In the genomic region with DNA sequence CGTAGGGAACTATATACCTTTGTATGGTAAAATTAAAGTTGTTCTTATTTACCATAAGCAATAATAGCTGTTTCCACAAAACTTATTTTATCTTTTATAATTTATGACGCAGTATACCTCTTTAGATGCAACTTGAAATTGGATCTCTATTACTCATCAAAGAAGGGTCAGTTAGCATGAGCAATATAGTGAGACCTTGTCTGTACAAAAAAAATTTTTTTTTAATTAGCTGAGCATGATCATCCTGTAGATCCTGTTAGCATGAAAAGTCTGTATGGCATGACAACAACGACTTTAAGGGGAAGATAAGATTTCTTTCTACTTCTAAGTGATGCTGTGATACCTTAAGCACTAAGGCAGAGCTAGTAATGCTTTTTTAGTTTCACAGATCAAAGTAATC, we compare ENCODE assay signal across 16 cellular contexts. TPM values are rescaled to one million over a fixed set of nuclear protein-coding genes. Genes with fewer than 3 reads are reported as not detected.
DNase-seq lines count a peak whose midpoint lies in the region; FAIRE-seq and TF ChIP-seq lines count a peak whose summit lies in the region.
"Had no signal": no experiment of that assay in that cellular context is flagged by ENCODE, and none has a peak within 500 bp of the region (broad histone marks: within the 10 kb centered on the region; RNA-seq: fewer than 3 reads in every experiment).

No MANE protein-coding gene starts in this region.

- peaks cover 51% of the 10 kb centered on the region for H3K36me3 ChIP-seq in OCI-LY1 (ENCODE audit: insufficient read depth, low read length)
- H3K36me3 ChIP-seq in bronchial epithelial cell (ENCODE audit: control insufficient read depth, insufficient read depth, low read length), result no peaks in the 10 kb centered on the region
- no peaks in the 10 kb centered on the region for H3K36me3 ChIP-seq in SK-N-SH (replicated peaks in 1 of 2; ENCODE audit: control insufficient read depth in 1 of 2, insufficient read depth in 2 of 2, low read length in 1 of 2)

- H3K27ac ChIP-seq in OCI-LY1 (ENCODE audit: low read depth, low read length, poor library complexity, severe bottlenecking) (peak overlapping the region; percentile 43), SK-N-SH (ENCODE audit: low read depth in 2 of 2, low read length in 1 of 2) (no peak overlapping the region)

- no peak overlapping the region for H3K9ac ChIP-seq in OCI-LY1 (ENCODE audit: low read length)
- H3K9ac ChIP-seq in SK-N-SH, result no peak overlapping the region

- H3K4me1 ChIP-seq in OCI-LY1 (ENCODE audit: insufficient read depth, low read length, severe bottlenecking), result peaks cover 45% of the 10 kb centered on the region
- peaks cover 0 to 7% of the 10 kb centered on the region in 2 experiments; a peak in 1 of 4 replicates for H3K4me1 ChIP-seq in SK-N-SH (ENCODE audit: control insufficient read depth in 1 of 2, insufficient read depth in 2 of 2, low read depth in 1 of 2, low read length in 1 of 2)

- no peaks in the 10 kb centered on the region for H3K27me3 ChIP-seq in OCI-LY1 (ENCODE audit: insufficient read depth, low read length)
- H3K27me3 ChIP-seq in bronchial epithelial cell (ENCODE audit: control insufficient read depth, insufficient read depth, low read length), result no peaks in the 10 kb centered on the region
- H3K27me3 ChIP-seq in SK-N-SH (ENCODE audit: insufficient read depth), result no peaks in the 10 kb centered on the region

- TF ChIP-seq POLR2A in GM12891 (IDR thresholded peaks at IDR 0.05; ENCODE audit: low read depth, low read length), result no peak

- H3K9me3 ChIP-seq in OCI-LY1 (ENCODE audit: low read length), result no peaks in the 10 kb centered on the region
- no peaks in the 10 kb centered on the region for H3K9me3 ChIP-seq in SK-N-SH

- DNase-seq in GM12891 (ENCODE audit: insufficient read length, low spot score) (no peak), bronchial epithelial cell (ENCODE audit: low read depth) (peak; percentile 54), NCI-H1048 (lab: John Stamatoyannopoulos, UW) (no peak), NCI-H1694 treated with DMSO at 0.1 percent for 48 hours (lab: John Stamatoyannopoulos, UW) (no peak), SK-N-SH (no peak)
- DNase-seq: C1 segment of cervical spinal cord; Calu3; CD4-positive, alpha-beta memory T cell; COR-L47; DMS53; DMS79 treated with DMSO at 0.1 percent for 48 hours; H7; HCEC 1CT had no signal

- CTCF ChIA-PET in SK-N-SH (lab: Yijun Ruan, JAX), result interaction anchor here (0.7 to 1.4 kb wide), 3 partner anchors 49 to 698 kb away, joined by 3 read pairs; no protein-coding TSS in a partner anchor

- no peak for TF ChIP-seq EP300 in SK-N-SH (IDR thresholded peaks at IDR 0.05; ENCODE audit: borderline replicate concordance in 1 of 2, low read depth in 1 of 2, low read length in 1 of 2)

- no peaks in the 10 kb centered on the region for H3K79me2 ChIP-seq in OCI-LY1 (ENCODE audit: insufficient read depth, low read length)
- no peaks in the 10 kb centered on the region for H3K79me2 ChIP-seq in SK-N-SH (ENCODE audit: insufficient read depth)

- H3K4me2 ChIP-seq in OCI-LY1 (ENCODE audit: low read length) (no peak overlapping the region), SK-N-SH (no peak overlapping the region)

- FAIRE-seq in GM12891 (lab: Jason Lieb, UNC) (peak; percentile 13), bronchial epithelial cell (lab: Jason Lieb, UNC) (no peak)
- FAIRE-seq: G401.6, H1 had no signal

- 74% methylated on average over 3 of the region's 3 CpGs for WGBS in SK-N-SH (ENCODE audit: low lambda C conversion rate)

- TF ChIP-seq CTCF in OCI-LY1 (IDR thresholded peaks at IDR 0.05; ENCODE audit: low read length) (no peak), bronchial epithelial cell (IDR thresholded peaks at IDR 0.05; ENCODE audit: insufficient read depth, low read length, severe bottlenecking) (no peak), SK-N-SH (IDR thresholded peaks at IDR 0.05) (no peak)

- no peak for TF ChIP-seq RAD21 in SK-N-SH (IDR thresholded peaks at IDR 0.05; ENCODE audit: low read length)

- H3F3A ChIP-seq in OCI-LY1 (ENCODE audit: insufficient read depth, low read length) (no peaks in the 10 kb centered on the region), SK-N-SH (replicated peaks; ENCODE audit: insufficient read depth) (no peaks in the 10 kb centered on the region)

- POLR2A ChIA-PET in SK-N-SH (lab: Yijun Ruan, JAX), result no interaction called here

- H3K4me3 ChIP-seq in OCI-LY1 (ENCODE audit: low read depth, low read length, poor library complexity, severe bottlenecking) (no peak overlapping the region), bronchial epithelial cell (ENCODE audit: low read depth, low read length) (no peak overlapping the region), SK-N-SH (ENCODE audit: low read depth in 2 of 2, low read length in 1 of 2) (no peak overlapping the region)

- H3K9me2 ChIP-seq in OCI-LY1 (ENCODE audit: low read depth, low read length) (no peaks in the 10 kb centered on the region), SK-N-SH (no peaks in the 10 kb centered on the region)

- H4K20me1 ChIP-seq in OCI-LY1 (ENCODE audit: insufficient read depth, low read length) (no peaks in the 10 kb centered on the region), SK-N-SH (ENCODE audit: insufficient read depth) (no peaks in the 10 kb centered on the region)

- no peak overlapping the region for H2AFZ ChIP-seq in OCI-LY1 (ENCODE audit: low read length)
- no peak overlapping the region for H2AFZ ChIP-seq in SK-N-SH (ENCODE audit: low read depth)

TF ChIP-seq in GM12891, 5 proteins besides CTCF, POLR2A, EP300 and RAD21:
- TF ChIP-seq PAX5 (IDR thresholded peaks at IDR 0.05; ENCODE audit: insufficient read depth, low read length, severe bottlenecking) (no peak), SPI1 (IDR thresholded peaks at IDR 0.05; ENCODE audit: low read depth, low read length) (no peak), TAF1 (IDR thresholded peaks at IDR 0.05; ENCODE audit: low read depth, low read length) (no peak), POLR2AphosphoS5 (IDR thresholded peaks at IDR 0.05; ENCODE audit: low read depth, low read length) (no peak), POU2F2 (IDR thresholded peaks at IDR 0.05; ENCODE audit: low read depth, low read length) (no peak)
TF ChIP-seq in GM12891: peak in this region for 0.

TF ChIP-seq in SK-N-SH, 30 proteins besides CTCF, POLR2A, EP300 and RAD21:
- TF ChIP-seq, protein P1, sequence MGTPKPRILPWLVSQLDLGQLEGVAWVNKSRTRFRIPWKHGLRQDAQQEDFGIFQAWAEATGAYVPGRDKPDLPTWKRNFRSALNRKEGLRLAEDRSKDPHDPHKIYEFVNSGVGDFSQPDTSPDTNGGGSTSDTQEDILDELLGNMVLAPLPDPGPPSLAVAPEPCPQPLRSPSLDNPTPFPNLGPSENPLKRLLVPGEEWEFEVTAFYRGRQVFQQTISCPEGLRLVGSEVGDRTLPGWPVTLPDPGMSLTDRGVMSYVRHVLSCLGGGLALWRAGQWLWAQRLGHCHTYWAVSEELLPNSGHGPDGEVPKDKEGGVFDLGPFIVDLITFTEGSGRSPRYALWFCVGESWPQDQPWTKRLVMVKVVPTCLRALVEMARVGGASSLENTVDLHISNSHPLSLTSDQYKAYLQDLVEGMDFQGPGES (IDR thresholded peaks at IDR 0.05; ENCODE audit: low read depth, low read length), result no peak
- TF ChIP-seq MXI1 (IDR thresholded peaks at IDR 0.05; ENCODE audit: low read depth, low read length) (no peak), TEAD4 (IDR thresholded peaks at IDR 0.05; ENCODE audit: borderline replicate concordance, insufficient read depth) (no peak), RCOR1 (IDR thresholded peaks at IDR 0.05; ENCODE audit: low read length) (no peak), POLR2AphosphoS5 (IDR thresholded peaks at IDR 0.05; ENCODE audit: low read depth, low read length) (no peak)
- TF ChIP-seq, protein P2, sequence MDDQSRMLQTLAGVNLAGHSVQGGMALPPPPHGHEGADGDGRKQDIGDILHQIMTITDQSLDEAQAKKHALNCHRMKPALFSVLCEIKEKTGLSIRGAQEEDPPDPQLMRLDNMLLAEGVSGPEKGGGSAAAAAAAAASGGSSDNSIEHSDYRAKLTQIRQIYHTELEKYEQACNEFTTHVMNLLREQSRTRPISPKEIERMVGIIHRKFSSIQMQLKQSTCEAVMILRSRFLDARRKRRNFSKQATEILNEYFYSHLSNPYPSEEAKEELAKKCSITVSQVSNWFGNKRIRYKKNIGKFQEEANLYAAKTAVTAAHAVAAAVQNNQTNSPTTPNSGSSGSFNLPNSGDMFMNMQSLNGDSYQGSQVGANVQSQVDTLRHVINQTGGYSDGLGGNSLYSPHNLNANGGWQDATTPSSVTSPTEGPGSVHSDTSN (IDR thresholded peaks at IDR 0.05), result no peak

RNA-seq across cellular contexts. Expression of a gene that starts 5.9 kb away (rescaled TPM):
- polyA plus RNA-seq in GM12891 (2012; ENCODE audit: low read depth, missing spikeins), result 15.7 TPM
- 0.53 and 1.9 TPM in 2 replicates for total RNA-seq in bronchial epithelial cell
- 3.0 and 3.7 TPM in 2 replicates for polyA plus RNA-seq in SK-N-SH (2012; rRNA removed)
- polyA plus RNA-seq in SK-N-SH (2012; cell fraction: cytosol; rRNA removed), result 3.8 and 3.9 TPM in 2 replicates
- polyA plus RNA-seq in SK-N-SH (2012; cell fraction: nucleus; rRNA removed), result 3.1 and 4.6 TPM in 2 replicates

RNA-seq across cellular contexts. Expression of a gene that starts 11.3 kb away (rescaled TPM):
- polyA plus RNA-seq in GM12891 (2012; ENCODE audit: low read depth, missing spikeins), result 1.3 TPM
- 0.26 and 0.64 TPM in 2 replicates for total RNA-seq in bronchial epithelial cell
- polyA plus RNA-seq in SK-N-SH (2012; rRNA removed), result 0.94 and 1.5 TPM in 2 replicates
- polyA plus RNA-seq in SK-N-SH (2012; cell fraction: cytosol; rRNA removed), result 0.71 and 1.2 TPM in 2 replicates
- 1.5 and 1.6 TPM in 2 replicates for polyA plus RNA-seq in SK-N-SH (2012; cell fraction: nucleus; rRNA removed)
